In genomic region chr18:50870138-50870845, GRCh38 we compare ENCODE assay signal across 12 cellular contexts. TPM values are rescaled to one million over a fixed set of nuclear protein-coding genes. Genes with fewer than 3 reads are reported as not detected.
DNase-seq lines count a peak whose midpoint lies in the region; ATAC-seq and TF ChIP-seq lines count a peak whose summit lies in the region.
"Had no signal": no experiment of that assay in that cellular context is flagged by ENCODE, and none has a peak within 500 bp of the region (broad histone marks: within the 10 kb centered on the region; RNA-seq: fewer than 3 reads in every experiment).

No MANE protein-coding gene starts in this region.

- H3K27me3 ChIP-seq in SK-N-SH (ENCODE audit: insufficient read depth) (no peaks in the 10 kb centered on the region), thyroid gland (no peaks in the 10 kb centered on the region), ovary (no peaks in the 10 kb centered on the region)
- H3K27me3 ChIP-seq: pancreas had no signal

- TF ChIP-seq POLR2A in thyroid gland (IDR thresholded peaks at IDR 0.05): no peak
- TF ChIP-seq POLR2A in ovary (IDR thresholded peaks at IDR 0.05): no peak

- H3K36me3 ChIP-seq in SK-N-SH (replicated peaks in 1 of 2; ENCODE audit: control insufficient read depth in 1 of 2, insufficient read depth in 2 of 2, low read length in 1 of 2): no peaks in the 10 kb centered on the region
- no peaks in the 10 kb centered on the region for H3K36me3 ChIP-seq in thyroid gland
- no peaks in the 10 kb centered on the region for H3K36me3 ChIP-seq in ovary
- H3K36me3 ChIP-seq: pancreas had no signal

- intact Hi-C loops in thyroid gland (cut with DNase I): loop anchor here (10.0 kb wide), 1 partner anchor 45 kb away; the partner anchor contains the start of gene MRO
- intact Hi-C loops in ovary (cut with DNase I): no loop called here

- H2AFZ ChIP-seq in SK-N-SH (ENCODE audit: low read depth): no peak overlapping the region

- 0 out of 2 replicates have a peak overlapping the region, but pooled peaks have one; percentile 10 for H3K4me2 ChIP-seq in SK-N-SH

- TF ChIP-seq CTCF in SK-N-SH (IDR thresholded peaks at IDR 0.05) (no peak), thyroid gland (IDR thresholded peaks at IDR 0.05) (no peak), ovary (IDR thresholded peaks at IDR 0.05) (no peak)

- H3K9me3 ChIP-seq in SK-N-SH: no peaks in the 10 kb centered on the region
- no peaks in the 10 kb centered on the region for H3K9me3 ChIP-seq in thyroid gland
- H3K9me3 ChIP-seq in ovary: no peaks in the 10 kb centered on the region
- H3K9me3 ChIP-seq: pancreas had no signal

- H3K9me2 ChIP-seq in SK-N-SH: no peaks in the 10 kb centered on the region

- H3K4me3 ChIP-seq in SK-N-SH (ENCODE audit: low read depth in 2 of 2, low read length in 1 of 2): no peak overlapping the region
- H3K4me3 ChIP-seq in thyroid gland (replicated peaks in 1 of 3): no peak overlapping the region
- H3K4me3 ChIP-seq in ovary: no peak overlapping the region
- H3K4me3 ChIP-seq: pancreas had no signal

- TF ChIP-seq EP300 in SK-N-SH (IDR thresholded peaks at IDR 0.05; ENCODE audit: borderline replicate concordance in 1 of 2, low read depth in 1 of 2, low read length in 1 of 2) (peak in 1 of 2 experiments; percentile 52; a peak in 1 of 4 replicates), ovary (IDR thresholded peaks at IDR 0.05) (no peak)

- H3K4me1 ChIP-seq in SK-N-SH (ENCODE audit: control insufficient read depth in 1 of 2, insufficient read depth in 2 of 2, low read depth in 1 of 2, low read length in 1 of 2) (peaks cover 0 to 7% of the 10 kb centered on the region in 2 experiments; a peak in 1 of 4 replicates), thyroid gland (peaks cover 0 to 20% of the 10 kb centered on the region in 2 donors), ovary (ENCODE audit: insufficient read depth) (no peaks in the 10 kb centered on the region)
- H3K4me1 ChIP-seq: pancreas had no signal

- 13% methylated on average over 7 of the region's 7 CpGs for WGBS in SK-N-SH (ENCODE audit: low lambda C conversion rate)
- WGBS in thyroid gland, 2 donors: 73 to 76% methylated on average over 7 of the region's 7 CpGs
- 83 to 90% (median 85%) methylated on average over 7 of the region's 7 CpGs for WGBS in ovary, 3 donors

- H3K79me2 ChIP-seq in SK-N-SH (ENCODE audit: insufficient read depth): no peaks in the 10 kb centered on the region

- no peak overlapping the region for H3K9ac ChIP-seq in SK-N-SH

- H3F3A ChIP-seq in SK-N-SH (replicated peaks; ENCODE audit: insufficient read depth): peaks cover 16% of the 10 kb centered on the region

- CTCF ChIA-PET in SK-N-SH (lab: Yijun Ruan, JAX): no interaction called here

- peak overlapping the region in 1 of 2 experiments; percentile 25; a peak in 2 of 4 replicates for H3K27ac ChIP-seq in SK-N-SH (ENCODE audit: low read depth in 2 of 2, low read length in 1 of 2)
- H3K27ac ChIP-seq in thyroid gland: peak overlapping the region; percentile 45 to 83 (median 57)
- no peak overlapping the region for H3K27ac ChIP-seq in ovary
- H3K27ac ChIP-seq: pancreas had no signal

- ATAC-seq in GM18519 (IDR thresholded peaks at IDR 0.05; ENCODE audit: low FRiP score, unreplicated experiment): no peak
- ATAC-seq: effector memory CD8-positive, alpha-beta T cell had no signal

- POLR2A ChIA-PET in SK-N-SH (lab: Yijun Ruan, JAX): no interaction called here

- DNase-seq in HK-2 (ENCODE audit: unreplicated experiment) (peak; percentile 62), SK-N-SH (no peak), fibroblast of peridontal ligament (ENCODE audit: extremely low read depth) (peak; percentile 37), thyroid gland (peak; percentile 66 to 76), ovary (no peak)
- DNase-seq in central memory CD4-positive, alpha-beta T cell: no peak
- DNase-seq: activated naive CD4-positive, alpha-beta T cell treated with anti-CD3 and anti-CD28 coated beads, Interleukin-2, amount 10 ng/mL, durations not matched to agents 7 days and 5 days; effector memory CD8-positive, alpha-beta T cell; left cardiac atrium; NCI-H1930; pancreas had no signal

- TF ChIP-seq RAD21 in SK-N-SH (IDR thresholded peaks at IDR 0.05; ENCODE audit: low read length): no peak

- H4K20me1 ChIP-seq in SK-N-SH (ENCODE audit: insufficient read depth): no peaks in the 10 kb centered on the region

TF ChIP-seq in SK-N-SH, 30 proteins besides CTCF, POLR2A, EP300 and RAD21:
- TF ChIP-seq NFIC (IDR thresholded peaks at IDR 0.05; ENCODE audit: borderline replicate concordance) (peak; percentile 48; the same call in 1 of the 2 replicates), SIN3A (IDR thresholded peaks at IDR 0.05; ENCODE audit: borderline replicate concordance, low read depth, low read length) (no peak), PBX3 (IDR thresholded peaks at IDR 0.05) (peak; percentile 18; the same call in 1 of the 2 replicates), TEAD4 (IDR thresholded peaks at IDR 0.05; ENCODE audit: borderline replicate concordance, insufficient read depth) (0 out of 2 replicates have a peak, but pooled peaks have one; percentile 26), TCF12 (IDR thresholded peaks at IDR 0.05) (peak; percentile 57; the same call in 1 of the 2 replicates), MAX (IDR thresholded peaks at IDR 0.05; ENCODE audit: low read depth) (0 out of 2 replicates have a peak, but pooled peaks have one; percentile 22), FOSL2 (IDR thresholded peaks at IDR 0.05; ENCODE audit: borderline replicate concordance, low read depth) (peak; percentile 91), JUND (IDR thresholded peaks at IDR 0.05) (peak; percentile 79), MEF2A (IDR thresholded peaks at IDR 0.05; ENCODE audit: borderline replicate concordance, low read depth) (peak; percentile 94), ZBTB33 (IDR thresholded peaks at IDR 0.05; ENCODE audit: borderline replicate concordance, low read depth) (0 out of 2 replicates have a peak, but pooled peaks have one; percentile 5), TAF1 (IDR thresholded peaks at IDR 0.05; ENCODE audit: borderline replicate concordance, low read depth, low read length) (no peak)

RNA-seq across cellular contexts. Expression of gene ME2, which starts 8.6 kb away (rescaled TPM):
- polyA plus RNA-seq in SK-N-SH (2012; rRNA removed) (35.1 and 41.8 TPM in 2 replicates), ovary (10 to 100 TPM; 15.6 to 66.2 TPM)
- 46.2 and 56.0 TPM in 2 replicates for polyA plus RNA-seq in SK-N-SH (2012; cell fraction: cytosol; rRNA removed)
- 21.2 and 34.3 TPM in 2 replicates for polyA plus RNA-seq in SK-N-SH (2012; cell fraction: nucleus; rRNA removed)
- total RNA-seq in thyroid gland (10 to 100 TPM; 31.9 to 51.5 (median 46.4) TPM), ovary (10 to 100 TPM; 25.1 to 39.3 (median 31.8) TPM)

RNA-seq across cellular contexts. Expression of gene MRO, which starts 50.5 kb away (rescaled TPM):
- polyA plus RNA-seq in SK-N-SH (2012; rRNA removed) (not detected in 2 replicates), ovary (100 to 1,000 TPM in 1 of 2 donors, under 1 TPM in 1; 0.73 to 238 TPM)
- polyA plus RNA-seq in SK-N-SH (2012; cell fraction: cytosol; rRNA removed): 0.01 TPM in 2 replicates
- polyA plus RNA-seq in SK-N-SH (2012; cell fraction: nucleus; rRNA removed): not detected in 2 replicates
- total RNA-seq in thyroid gland (10 to 100 TPM in 3 of 4 donors, 1 to 10 TPM in 1; 3.9 to 13.3 (median 11.2) TPM), ovary (10 to 100 TPM in 1 of 7 donors, 1 to 10 TPM in 6; 1.1 to 10.6 (median 3.2) TPM)

Comparison
In these comparisons a context has a peak if more than half of its experiments do, and no peak if none do; other contexts are left out.
1. DNase-seq: peak in HK-2 (single experiment), fibroblast of peridontal ligament (single experiment) and thyroid gland (2 of 2); none in SK-N-SH (single experiment), central memory CD4-positive, alpha-beta T cell (single experiment) and ovary (0 of 5).
2. H3K27ac ChIP-seq: peak in thyroid gland (3 of 3); none in ovary (0 of 2).